In the genomic region with DNA sequence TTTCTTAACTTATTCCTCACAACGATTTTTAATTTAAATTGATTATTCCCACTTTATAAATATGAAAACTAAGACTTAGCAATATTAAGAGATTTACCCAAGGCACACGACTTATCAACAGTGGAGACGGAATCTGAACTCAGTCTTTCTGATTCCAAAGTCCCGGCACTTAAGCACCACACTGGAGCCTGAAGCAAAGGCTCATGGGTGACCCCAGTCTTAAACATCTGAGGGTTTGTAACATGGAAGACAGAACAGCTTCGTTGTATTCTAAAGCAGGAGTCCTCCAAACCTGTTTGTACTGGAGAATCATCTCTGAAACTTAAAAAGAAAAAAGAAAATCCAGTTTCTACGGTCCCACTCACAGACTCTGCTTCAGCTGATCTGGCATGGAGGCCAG, we compare ENCODE assay signal across 2 cellular contexts.
TF ChIP-seq lines count a peak whose summit lies in the region.

No MANE protein-coding gene starts in this region.

TF ChIP-seq in SK-N-SH, 30 proteins besides CTCF, POLR2A, EP300 and RAD21 (continued from another document):
- TF ChIP-seq ZBTB33 (IDR thresholded peaks at IDR 0.05; ENCODE audit: borderline replicate concordance, low read depth) (no peak), GABPA (IDR thresholded peaks at IDR 0.05; ENCODE audit: low read depth) (no peak), JUND (IDR thresholded peaks at IDR 0.05) (no peak), RFX5 (IDR thresholded peaks at IDR 0.05; ENCODE audit: low read length) (no peak), TEAD4 (IDR thresholded peaks at IDR 0.05; ENCODE audit: borderline replicate concordance, insufficient read depth) (no peak), RCOR1 (IDR thresholded peaks at IDR 0.05; ENCODE audit: low read length) (no peak), REST (IDR thresholded peaks at IDR 0.05; ENCODE audit: low read depth, low read length) (no peak), MEF2A (IDR thresholded peaks at IDR 0.05; ENCODE audit: borderline replicate concordance, low read depth) (no peak), RXRA (IDR thresholded peaks at IDR 0.05; ENCODE audit: borderline replicate concordance, low read depth) (no peak), ELF1 (IDR thresholded peaks at IDR 0.05) (no peak)

TF ChIP-seq in SK-N-SH treated with all-trans-retinoic acid at 6 μM for 48 hours, 23 proteins besides CTCF, POLR2A, EP300 and RAD21 (continued from another document):
- no peak for TF ChIP-seq CREB5 (CRISPR knock-in tag; IDR thresholded peaks at IDR 0.05; ENCODE audit: low read depth)
- TF ChIP-seq, protein P1, sequence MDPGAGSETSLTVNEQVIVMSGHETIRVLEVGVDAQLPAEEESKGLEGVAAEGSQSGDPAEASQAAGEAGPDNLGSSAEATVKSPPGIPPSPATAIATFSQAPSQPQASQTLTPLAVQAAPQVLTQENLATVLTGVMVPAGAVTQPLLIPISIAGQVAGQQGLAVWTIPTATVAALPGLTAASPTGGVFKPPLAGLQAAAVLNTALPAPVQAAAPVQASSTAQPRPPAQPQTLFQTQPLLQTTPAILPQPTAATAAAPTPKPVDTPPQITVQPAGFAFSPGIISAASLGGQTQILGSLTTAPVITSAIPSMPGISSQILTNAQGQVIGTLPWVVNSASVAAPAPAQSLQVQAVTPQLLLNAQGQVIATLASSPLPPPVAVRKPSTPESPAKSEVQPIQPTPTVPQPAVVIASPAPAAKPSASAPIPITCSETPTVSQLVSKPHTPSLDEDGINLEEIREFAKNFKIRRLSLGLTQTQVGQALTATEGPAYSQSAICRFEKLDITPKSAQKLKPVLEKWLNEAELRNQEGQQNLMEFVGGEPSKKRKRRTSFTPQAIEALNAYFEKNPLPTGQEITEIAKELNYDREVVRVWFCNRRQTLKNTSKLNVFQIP (CRISPR knock-in tag; IDR thresholded peaks at IDR 0.05; ENCODE audit: borderline replicate concordance, low read depth), result no peak
- TF ChIP-seq OSR1 (CRISPR knock-in tag; IDR thresholded peaks at IDR 0.05), result no peak
- TF ChIP-seq ARNTL (CRISPR knock-in tag; IDR thresholded peaks at IDR 0.05; ENCODE audit: borderline replicate concordance, low read depth), result no peak
- no peak for TF ChIP-seq ZC3H10 (CRISPR knock-in tag; IDR thresholded peaks at IDR 0.05)
- TF ChIP-seq ZNF70 (CRISPR knock-in tag; IDR thresholded peaks at IDR 0.05), result no peak
